ENCODE assay signal across 1 cellular context in genomic region chr14:69044965-69045555, GRCh38.
TF ChIP-seq lines count a peak whose summit lies in the region.

No MANE protein-coding gene starts in this region.

TF ChIP-seq in H1, 55 proteins besides CTCF, POLR2A, EP300 and RAD21 (continued from another document):
- TF ChIP-seq CHD7 (IDR thresholded peaks at IDR 0.05; ENCODE audit: insufficient replicate concordance, low read length) (no peak), TEAD4 (IDR thresholded peaks at IDR 0.05; ENCODE audit: low read depth, low read length) (no peak), CBX8 (IDR thresholded peaks at IDR 0.05; ENCODE audit: borderline replicate concordance, low read depth, low read length) (no peak), KDM5A (IDR thresholded peaks at IDR 0.05; ENCODE audit: low read length) (no peak), NANOG (IDR thresholded peaks at IDR 0.05; ENCODE audit: insufficient read depth, low read depth, low read length, poor library complexity, severe bottlenecking) (no peak), TAF7 (optimal IDR thresholded peaks at IDR 0.05; ENCODE audit: borderline replicate concordance, low read depth, low read length) (no peak), RFX5 (IDR thresholded peaks at IDR 0.05; ENCODE audit: borderline replicate concordance, low read depth, low read length) (no peak), CHD1 (IDR thresholded peaks at IDR 0.05; ENCODE audit: low read depth, low read length) (no peak), TCF12 (IDR thresholded peaks at IDR 0.05; ENCODE audit: low read depth, low read length) (no peak), SP2 (IDR thresholded peaks at IDR 0.05; ENCODE audit: low read length) (no peak), ATF2 (IDR thresholded peaks at IDR 0.05; ENCODE audit: low read length) (no peak), YY1 (IDR thresholded peaks at IDR 0.05; ENCODE audit: low read depth, low read length) (no peak), ZNF274 (IDR thresholded peaks at IDR 0.05; ENCODE audit: borderline replicate concordance, extremely low read depth, low read length) (no peak), PHF8 (conservative IDR thresholded peaks at IDR 0.05; ENCODE audit: low read depth, low read length) (no peak), JUND (IDR thresholded peaks at IDR 0.05; ENCODE audit: low read length) (no peak), MAFK (IDR thresholded peaks at IDR 0.05; ENCODE audit: low read depth, low read length) (no peak), BRCA1 (IDR thresholded peaks at IDR 0.05; ENCODE audit: low read depth, low read length) (no peak), JUN (IDR thresholded peaks at IDR 0.05; ENCODE audit: low read depth, low read length) (no peak), FOSL1 (IDR thresholded peaks at IDR 0.05; ENCODE audit: insufficient read depth, low read depth, low read length) (no peak)
TF ChIP-seq in H1: peak in this region for 0.
